Comparison of ENCODE assay signal across 15 cellular contexts in genomic region chr19:36256064-36256463, GRCh38. TPM values are rescaled to one million over a fixed set of nuclear protein-coding genes. Genes with fewer than 3 reads are reported as not detected.
DNase-seq lines count a peak whose midpoint lies in the region; ATAC-seq and TF ChIP-seq lines count a peak whose summit lies in the region.
"Had no signal": no experiment of that assay in that cellular context is flagged by ENCODE, and none has a peak within 500 bp of the region (broad histone marks: within the 10 kb centered on the region; RNA-seq: fewer than 3 reads in every experiment).

No MANE protein-coding gene starts in this region.

- TF ChIP-seq CTCF in endothelial cell (IDR thresholded peaks at IDR 0.05; ENCODE audit: unreplicated experiment) (no peak), nephron (IDR thresholded peaks at IDR 0.05; ENCODE audit: unreplicated experiment in 3 of 3) (no peak), osteoblast (IDR thresholded peaks at IDR 0.05; ENCODE audit: extremely low read depth, low read depth, low read length) (no peak)

- peaks cover 12% of the 10 kb centered on the region for H3K9me3 Mint-ChIP-seq in endothelial cell (ENCODE audit: unreplicated experiment)
- H3K9me3 Mint-ChIP-seq in nephron = peaks cover 50% of the 10 kb centered on the region

- H3K79me2 ChIP-seq in osteoblast (ENCODE audit: insufficient read depth, low read length) = no peaks in the 10 kb centered on the region

- H3K36me3 Mint-ChIP-seq in endothelial cell (ENCODE audit: low read depth, unreplicated experiment) = peaks cover 15% of the 10 kb centered on the region
- peaks cover 50% of the 10 kb centered on the region for H3K36me3 Mint-ChIP-seq in nephron (ENCODE audit: low read depth)

- H3K36me3 ChIP-seq in osteoblast (ENCODE audit: insufficient read depth, low read length) = no peaks in the 10 kb centered on the region

- no peaks in the 10 kb centered on the region for H3K27me3 ChIP-seq in osteoblast (ENCODE audit: insufficient read depth, low read length)

- H3K4me3 Mint-ChIP-seq in endothelial cell (ENCODE audit: unreplicated experiment) (peak overlapping the region; percentile 65), nephron (peak overlapping the region; percentile 43 to 69 (median 60))
- H3K4me3 Mint-ChIP-seq: B cell; CD8-positive, alpha-beta T cell had no signal

- no peaks in the 10 kb centered on the region for H3K4me1 ChIP-seq in osteoblast (ENCODE audit: insufficient read depth, low read length)

- H2AFZ ChIP-seq in osteoblast (ENCODE audit: low read length) = no peak overlapping the region

- no peaks in the 10 kb centered on the region for H4K20me1 ChIP-seq in osteoblast (ENCODE audit: insufficient read depth, low read length)
- H4K20me1 ChIP-seq: BLaER1 treated with 17β-estradiol and CSF1 and Interleukin-3, amounts not matched to agents 10 nM and 100 nM had no signal

- H3K4me2 ChIP-seq in osteoblast (ENCODE audit: insufficient read depth, low read length) = no peak overlapping the region

- H3K27ac ChIP-seq in osteoblast (ENCODE audit: low read depth, low read length) = no peak overlapping the region
- H3K27ac ChIP-seq: BLaER1 treated with 17β-estradiol and CSF1 and Interleukin-3, amounts not matched to agents 10 nM and 100 nM had no signal

- DNase-seq in endothelial cell (ENCODE audit: low spot score) (no peak), osteoblast (ENCODE audit: insufficient read length, low spot score, missing footprints) (peak; percentile 44), NCI-H2029 (lab: John Stamatoyannopoulos, UW) (no peak)
- DNase-seq in stimulated activated CD4-positive, alpha-beta T cell treated with anti-CD3 and anti-CD28 coated beads, Interleukin-4, amount 100 ng/mL, for 1 hour = no peak
- DNase-seq: Calu3; CD8-positive, alpha-beta T cell; DMS79 treated with DMSO at 0.1 percent for 48 hours; GF-D8; H9; IMR-90 had no signal

- no peak overlapping the region for H3K27ac Mint-ChIP-seq in endothelial cell (ENCODE audit: unreplicated experiment)
- H3K27ac Mint-ChIP-seq in nephron = no peak overlapping the region
- H3K27ac Mint-ChIP-seq: B cell; CD8-positive, alpha-beta T cell; H9 had no signal

- H3K9me3 ChIP-seq in osteoblast (ENCODE audit: low read depth, low read length) = no peaks in the 10 kb centered on the region

- H3K4me3 ChIP-seq in osteoblast (ENCODE audit: insufficient read depth, low read length) = no peak overlapping the region

- peaks cover 10% of the 10 kb centered on the region for H3K27me3 Mint-ChIP-seq in endothelial cell (ENCODE audit: unreplicated experiment)
- H3K27me3 Mint-ChIP-seq in nephron (ENCODE audit: low read depth) = no peaks in the 10 kb centered on the region
- H3K27me3 Mint-ChIP-seq: B cell had no signal

- H3K4me1 Mint-ChIP-seq in endothelial cell (ENCODE audit: unreplicated experiment) (no peaks in the 10 kb centered on the region), nephron (no peaks in the 10 kb centered on the region)
- H3K4me1 Mint-ChIP-seq: B cell had no signal

- ATAC-seq in HG03025 (IDR thresholded peaks at IDR 0.05; ENCODE audit: low FRiP score, unreplicated experiment) = no peak
- ATAC-seq in HG03354 (IDR thresholded peaks at IDR 0.05; ENCODE audit: poor library complexity, severe bottlenecking, unreplicated experiment) = no peak
- ATAC-seq: CD8-positive, alpha-beta T cell had no signal

RNA-seq across cellular contexts. Expression of gene ZNF146, which starts 41.2 kb away (rescaled TPM):
- total RNA-seq in endothelial cell (ENCODE audit: unreplicated experiment) = 45.5 TPM
- total RNA-seq in osteoblast = 65.7 and 82.2 TPM in 2 replicates

RNA-seq across cellular contexts. Expression of gene ZNF565, which starts 41.6 kb away (rescaled TPM):
- 3.7 TPM for total RNA-seq in endothelial cell (ENCODE audit: unreplicated experiment)
- total RNA-seq in osteoblast = 6.9 and 7.1 TPM in 2 replicates
